Comparison of ENCODE assay signal across 1 cellular context in the genomic region with DNA sequence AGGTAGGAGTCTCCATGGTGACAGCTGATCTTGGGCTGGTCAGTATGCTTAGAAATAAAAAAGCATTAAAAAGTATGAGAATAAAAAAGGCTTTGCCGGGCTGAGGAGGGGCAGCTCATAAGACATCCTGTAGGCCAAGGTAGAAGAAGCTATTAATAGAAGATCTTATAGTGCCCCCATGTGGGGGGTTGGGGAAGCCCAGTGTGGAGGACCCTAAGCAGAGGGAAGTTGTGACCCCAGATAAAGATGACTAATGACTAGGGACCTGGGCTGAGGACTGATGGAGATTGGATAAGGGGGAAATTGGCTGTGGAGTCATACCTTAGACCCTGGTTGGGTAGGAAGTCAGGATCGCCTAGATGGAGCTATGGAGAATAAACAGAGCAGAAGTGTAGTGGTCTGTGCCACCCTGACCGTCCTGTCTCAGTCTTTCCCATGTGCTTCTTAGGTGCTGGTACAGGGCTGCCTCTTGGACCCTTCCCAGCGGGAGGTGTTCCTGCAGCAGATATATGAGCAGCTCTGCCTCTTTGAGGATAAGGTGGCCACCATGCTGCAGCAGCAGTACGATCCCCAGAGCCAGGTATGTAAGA.
TF ChIP-seq lines count a peak whose summit lies in the region.

No MANE protein-coding gene starts in this region.

TF ChIP-seq in IMR-90, 13 proteins besides CTCF, POLR2A, EP300 and RAD21:
- TF ChIP-seq SMC3 (IDR thresholded peaks at IDR 0.05; ENCODE audit: low read depth, low read length): peak; percentile 84
- TF ChIP-seq MAFK (IDR thresholded peaks at IDR 0.05; ENCODE audit: low read depth, low read length): no peak
